Comparison of ENCODE assay signal across 21 cellular contexts in the genomic region with DNA sequence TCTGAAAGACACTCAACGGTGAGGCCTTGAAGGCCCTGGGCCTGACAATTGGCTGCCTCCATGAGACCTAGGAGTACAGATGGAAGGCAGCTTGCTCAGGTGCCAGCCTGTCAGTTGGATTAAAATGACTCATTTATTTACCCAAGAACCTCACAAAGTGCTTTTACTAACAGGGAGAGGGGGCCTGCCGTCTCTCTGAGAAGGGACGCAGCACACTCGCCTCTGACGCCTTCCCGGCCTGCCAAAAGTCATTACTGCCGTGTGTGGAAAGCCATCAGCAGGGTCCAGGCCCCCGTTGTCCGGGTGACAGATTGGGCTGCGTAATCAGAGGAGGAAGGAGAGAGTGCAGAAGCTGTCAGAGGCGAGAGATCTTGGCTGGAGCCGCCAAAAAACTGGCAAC. TPM values are rescaled to one million over a fixed set of nuclear protein-coding genes. Genes with fewer than 3 reads are reported as not detected.
DNase-seq lines count a peak whose midpoint lies in the region; ATAC-seq and TF ChIP-seq lines count a peak whose summit lies in the region.
"Had no signal": no experiment of that assay in that cellular context is flagged by ENCODE, and none has a peak within 500 bp of the region (broad histone marks: within the 10 kb centered on the region; RNA-seq: fewer than 3 reads in every experiment).

No MANE protein-coding gene starts in this region.

- DNase-seq in DMS79 treated with DMSO at 0.1 percent for 48 hours (lab: John Stamatoyannopoulos, UW), result peak; percentile 76
- peak; percentile 89 to 96 for DNase-seq in NCI-H2081 (lab: John Stamatoyannopoulos, UW)
- DNase-seq in PC-3, result peak; percentile 62
- peak; percentile 35 to 61 (median 60) for DNase-seq in mucosa of descending colon
- DNase-seq in superior temporal gyrus (ENCODE audit: extremely low spot score), result no peak
- DNase-seq in mesothelial cell of epicardium (ENCODE audit: low spot score in 2 of 2, unreplicated experiment in 2 of 2), result no peak
- DNase-seq in MM.1S, result no peak
- DNase-seq: activated CD4-positive, alpha-beta T cell treated with anti-CD3 and anti-CD28 coated beads, Interleukin-2, amount 50 U/mL, for 4 hours; NCI-H1048; stimulated activated CD4-positive, alpha-beta T cell treated with anti-CD3 and anti-CD28 coated beads, Interleukin-2, amount 100 ng/mL, for 48 hours; stimulated activated CD8-positive, alpha-beta memory T cell treated with anti-CD3 and anti-CD28 coated beads, Interleukin-4, amount 100 ng/mL, for 48 hours; upper lobe of left lung had no signal

- H3K9ac ChIP-seq in PC-3 (ENCODE audit: low read length), result peak overlapping the region; percentile 14; the same call in 1 of the 2 replicates
- no peak overlapping the region for H3K9ac ChIP-seq in MM.1S (ENCODE audit: low read length)

- H3K79me2 ChIP-seq in PC-3 (ENCODE audit: low read length) (no peaks in the 10 kb centered on the region), MM.1S (ENCODE audit: low read length) (no peaks in the 10 kb centered on the region)

- H3K27me3 ChIP-seq in PC-3 (ENCODE audit: low read length), result no peaks in the 10 kb centered on the region
- no peaks in the 10 kb centered on the region for H3K27me3 ChIP-seq in MM.1S (replicated peaks; ENCODE audit: insufficient read depth, low read length)
- H3K27me3 ChIP-seq: neutrophil, upper lobe of left lung had no signal

- H3K9me3 Mint-ChIP-seq in mesothelial cell of epicardium, result no peaks in the 10 kb centered on the region
- H3K9me3 Mint-ChIP-seq: IgD-negative memory B cell had no signal

- H3K36me3 Mint-ChIP-seq in mesothelial cell of epicardium, result peaks cover 25% of the 10 kb centered on the region

- peaks cover 10% of the 10 kb centered on the region for H3K4me1 Mint-ChIP-seq in mesothelial cell of epicardium
- H3K4me1 Mint-ChIP-seq: IgD-negative memory B cell had no signal

- H3K36me3 ChIP-seq in PC-3 (ENCODE audit: low read depth, low read length) (peaks cover 24% of the 10 kb centered on the region; the same call in 1 of the 2 replicates), mucosa of descending colon (ENCODE audit: low read depth) (no peaks in the 10 kb centered on the region), MM.1S (replicated peaks; ENCODE audit: insufficient read depth, low read length) (no peaks in the 10 kb centered on the region)
- H3K36me3 ChIP-seq: neutrophil had no signal

- ATAC-seq in PC-3 (peak; percentile 92), mucosa of descending colon (peak; percentile 85), HG03108 (IDR thresholded peaks at IDR 0.05; ENCODE audit: unreplicated experiment) (no peak)
- ATAC-seq: sciatic nerve, SK-N-SH treated with all-trans-retinoic acid at 6 μM for 48 hours had no signal

- no peaks in the 10 kb centered on the region for H3F3A ChIP-seq in PC-3 (ENCODE audit: low read length, unreplicated experiment)
- H3F3A ChIP-seq in MM.1S (ENCODE audit: insufficient read depth, low read length), result no peaks in the 10 kb centered on the region

- H3K4me3 Mint-ChIP-seq in mesothelial cell of epicardium, result no peak overlapping the region
- H3K4me3 Mint-ChIP-seq: IgD-negative memory B cell had no signal

- H3K27ac Mint-ChIP-seq in mesothelial cell of epicardium, result no peak overlapping the region
- H3K27ac Mint-ChIP-seq: IgD-negative memory B cell had no signal

- intact Hi-C loops in PC-3 (cut with micrococcal nuclease), result no loop called here
- intact Hi-C loops in mucosa of descending colon (cut with DNase I, micrococcal nuclease), result no loop called here

- H3K4me2 ChIP-seq in PC-3 (ENCODE audit: low read length) (peak overlapping the region; percentile 65), MM.1S (ENCODE audit: low read depth, low read length) (no peak overlapping the region)

- no TSS peak for BruUV-seq in PC-3 (replicated peaks; lab: Mats Ljungman, UMichigan)

- POLR2A ChIA-PET in PC-3 (lab: Charles Lee; ENCODE audit: unreplicated experiment), result no interaction called here

- H3K9me2 ChIP-seq in PC-3 (replicated peaks; ENCODE audit: low read length) (no peaks in the 10 kb centered on the region), MM.1S (replicated peaks; ENCODE audit: insufficient read depth, low read length) (no peaks in the 10 kb centered on the region)

- TF ChIP-seq CTCF in PC-3 (conservative IDR thresholded peaks at IDR 0.05; ENCODE audit: low read depth, low read length), result no peak
- TF ChIP-seq CTCF in mucosa of descending colon (IDR thresholded peaks at IDR 0.05), result no peak
- TF ChIP-seq CTCF in mesothelial cell of epicardium (IDR thresholded peaks at IDR 0.05; ENCODE audit: unreplicated experiment), result no peak
- TF ChIP-seq CTCF in MM.1S (IDR thresholded peaks at IDR 0.05; ENCODE audit: low read length), result no peak

- peaks cover 44% of the 10 kb centered on the region for H3K4me1 ChIP-seq in PC-3 (ENCODE audit: insufficient read depth, low read length)
- peaks cover 4% of the 10 kb centered on the region for H3K4me1 ChIP-seq in mucosa of descending colon (ENCODE audit: low read depth)
- no peaks in the 10 kb centered on the region for H3K4me1 ChIP-seq in MM.1S (ENCODE audit: low read length)
- H3K4me1 ChIP-seq: upper lobe of left lung had no signal

- H2AFZ ChIP-seq in PC-3 (ENCODE audit: low read length) (no peak overlapping the region), MM.1S (ENCODE audit: low read length) (no peak overlapping the region)

- H3K9me3 ChIP-seq in PC-3 (ENCODE audit: low read length) (no peaks in the 10 kb centered on the region), mucosa of descending colon (no peaks in the 10 kb centered on the region), MM.1S (replicated peaks; ENCODE audit: insufficient read depth, low read length) (no peaks in the 10 kb centered on the region)
- H3K9me3 ChIP-seq: neutrophil, upper lobe of left lung had no signal

- H3K27me3 Mint-ChIP-seq in mesothelial cell of epicardium (ENCODE audit: low read depth), result no peaks in the 10 kb centered on the region
- H3K27me3 Mint-ChIP-seq: IgD-negative memory B cell had no signal

- H3K27ac ChIP-seq in PC-3 (ENCODE audit: low read length), result peak overlapping the region; percentile 68
- H3K27ac ChIP-seq in MM.1S (ENCODE audit: low read length), result no peak overlapping the region
- H3K27ac ChIP-seq: neutrophil, upper lobe of left lung had no signal

- CTCF ChIA-PET in PC-3 (lab: Charles Lee), result no interaction called here

- H4K20me1 ChIP-seq in PC-3 (ENCODE audit: low read length), result no peaks in the 10 kb centered on the region
- no peaks in the 10 kb centered on the region for H4K20me1 ChIP-seq in MM.1S (ENCODE audit: insufficient read depth, low read length)

- no peak overlapping the region; the same call in 1 of the 2 replicates for H3K4me3 ChIP-seq in PC-3 (ENCODE audit: low read length)
- H3K4me3 ChIP-seq in mucosa of descending colon, result no peak overlapping the region
- H3K4me3 ChIP-seq in MM.1S (ENCODE audit: low read length), result no peak overlapping the region
- H3K4me3 ChIP-seq: upper lobe of left lung had no signal

RNA-seq across cellular contexts. Expression of a gene that starts 32.4 kb away (rescaled TPM):
- total RNA-seq in PC-3 (2014; rRNA removed) (14.2 and 14.6 TPM in 2 replicates), mucosa of descending colon (10 to 100 TPM in 1 of 3 donors, 1 to 10 TPM in 2; 8.7 to 11.2 (median 9.5) TPM), mesothelial cell of epicardium (21.1 to 23.1 TPM (median 22.9 TPM) in 3 replicates)

RNA-seq across cellular contexts. Expression of a gene that starts 32.9 kb away (rescaled TPM):
- total RNA-seq in PC-3 (2014; rRNA removed) (9.8 and 11.9 TPM in 2 replicates), mucosa of descending colon (10 to 100 TPM; 10.5 to 16.6 (median 11.4) TPM), mesothelial cell of epicardium (26.6 to 27.9 TPM (median 27.0 TPM) in 3 replicates)

RNA-seq across cellular contexts. Expression of a gene that starts 54.9 kb away (rescaled TPM):
- total RNA-seq in PC-3 (2014; rRNA removed), result not detected in 2 replicates
- not detected for total RNA-seq in mucosa of descending colon
- 0.11 to 0.18 TPM in 2 of 3 replicates, not detected in the other for total RNA-seq in mesothelial cell of epicardium
- total RNA-seq: epithelial cell of proximal tubule, H1, mesenteric fat pad, OCI-LY7, sciatic nerve, upper lobe of left lung had no signal

Comparison
In these comparisons a context has a peak if more than half of its experiments do, and no peak if none do; other contexts are left out.
1. DNase-seq: peak in DMS79 treated with DMSO at 0.1 percent for 48 hours (single experiment), NCI-H2081 (2 of 2), PC-3 (single experiment) and mucosa of descending colon (3 of 3); none in superior temporal gyrus (single experiment), mesothelial cell of epicardium (0 of 2) and MM.1S (single experiment).